ENCODE assay signal across 9 cellular contexts in the genomic region with DNA sequence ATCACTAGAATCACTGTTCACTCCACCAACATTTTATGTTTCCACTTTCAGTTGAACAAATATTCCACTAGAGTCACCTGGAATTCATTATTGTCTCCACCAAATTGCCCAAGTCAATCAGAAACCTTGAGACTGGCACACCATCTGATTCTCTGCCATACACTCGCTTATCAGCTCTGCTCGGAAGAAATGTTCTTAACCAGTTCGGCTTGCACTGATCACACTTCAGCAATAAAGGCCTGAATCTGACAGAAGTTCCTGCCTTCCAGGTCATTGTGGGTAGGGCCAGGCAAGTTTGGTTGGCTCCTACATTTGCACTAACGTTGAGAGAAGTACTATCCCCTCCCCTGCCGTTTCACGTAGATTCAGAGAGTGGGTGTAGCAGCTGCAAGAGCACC. TPM values are rescaled to one million over a fixed set of nuclear protein-coding genes. Genes with fewer than 3 reads are reported as not detected.
A peak's percentile ranks its signal among the peaks of the same experiment; 100 is the strongest.
DNase-seq lines count a peak whose midpoint lies in the region; ATAC-seq and TF ChIP-seq lines count a peak whose summit lies in the region.
"Had no signal": no experiment of that assay in that cellular context is flagged by ENCODE, and none has a peak within 500 bp of the region (broad histone marks: within the 10 kb centered on the region; RNA-seq: fewer than 3 reads in every experiment).

No MANE protein-coding gene starts in this region.

- H3F3A ChIP-seq in GM23338 (replicated peaks; ENCODE audit: low read depth) = peaks cover 6% of the 10 kb centered on the region

- ATAC-seq in GM23338 (no peak), activated B cell treated with CpG ODN at 0.5 μM for 24 hours (ENCODE audit: low read depth) (no peak), HG03025 (IDR thresholded peaks at IDR 0.05; ENCODE audit: low FRiP score, unreplicated experiment) (no peak), esophagus mucosa (no peak)

- H2AFZ ChIP-seq in GM23338 = no peak overlapping the region
- no peak overlapping the region for H2AFZ ChIP-seq in hepatocyte

- H3K4me1 Mint-ChIP-seq in GM23338 (peaks cover 67% of the 10 kb centered on the region), activated B cell treated with CpG ODN at 0.5 μM for 24 hours (peaks cover 62% of the 10 kb centered on the region)

- POLR2A ChIA-PET in activated B cell treated with CpG ODN at 0.5 μM for 24 hours (lab: Charles Lee) = interaction anchor here (0.6 to 2.6 kb wide), 11 partner anchors 8 to 548 kb away, joined by 3 to 17 read pairs (median 4); a partner anchor contains a TSS

- H3K79me2 ChIP-seq in GM23338 (replicated peaks; ENCODE audit: insufficient read depth) = peaks cover 60% of the 10 kb centered on the region
- peaks cover 56% of the 10 kb centered on the region for H3K79me2 ChIP-seq in hepatocyte

- TF ChIP-seq CTCF in GM23338 (conservative IDR thresholded peaks at IDR 0.05; ENCODE audit: low read depth in 2 of 2) (no peak), activated B cell treated with CpG ODN at 0.5 μM for 24 hours (IDR thresholded peaks at IDR 0.05) (no peak), hepatocyte (IDR thresholded peaks at IDR 0.05; ENCODE audit: poor library complexity) (no peak), spleen (IDR thresholded peaks at IDR 0.05 in 8 of 11, conservative IDR thresholded peaks at IDR 0.05 in 3 of 11) (no peak)

- H3K27ac Mint-ChIP-seq in GM23338 = peak overlapping the region; percentile 97
- peak overlapping the region; percentile 100 for H3K27ac Mint-ChIP-seq in activated B cell treated with CpG ODN at 0.5 μM for 24 hours

- H3K9me3 ChIP-seq in hepatocyte (ENCODE audit: low read depth) = no peaks in the 10 kb centered on the region
- no peaks in the 10 kb centered on the region for H3K9me3 ChIP-seq in spleen

- peak overlapping the region; percentile 88 for H3K4me3 ChIP-seq in GM23338
- H3K4me3 ChIP-seq in hepatocyte = peak overlapping the region; percentile 76
- peak overlapping the region; percentile 92 to 100 (median 98) for H3K4me3 ChIP-seq in spleen

- intact Hi-C loops in activated B cell treated with CpG ODN at 0.5 μM for 24 hours (cut with micrococcal nuclease) (loop anchor here (2.0 to 10.0 kb wide), 5 partner anchors 145 to 455 kb away; a partner anchor contains a TSS), spleen (cut with DNase I; ENCODE audit: low total_unique reads) (no loop called here)

- H3K27me3 ChIP-seq in GM23338 (ENCODE audit: insufficient read depth) (no peaks in the 10 kb centered on the region), hepatocyte (no peaks in the 10 kb centered on the region), spleen (replicated peaks in 1 of 7) (no peaks in the 10 kb centered on the region)

- no peak for TF ChIP-seq POLR2A in spleen (IDR thresholded peaks at IDR 0.05)

- H3K27ac ChIP-seq in GM23338 (ENCODE audit: low read depth) (peak overlapping the region; percentile 88), hepatocyte (peak overlapping the region; percentile 96), spleen (peak overlapping the region; percentile 90 to 99 (median 97))

- H3K27me3 Mint-ChIP-seq in GM23338 (ENCODE audit: insufficient read depth, low read depth, poor library complexity) (peaks cover 8% of the 10 kb centered on the region), activated B cell treated with CpG ODN at 0.5 μM for 24 hours (peaks cover 2% of the 10 kb centered on the region)

- H3K9me2 ChIP-seq in GM23338 (ENCODE audit: insufficient read depth) (no peaks in the 10 kb centered on the region), hepatocyte (replicated peaks; ENCODE audit: insufficient read depth) (no peaks in the 10 kb centered on the region)

- H3K36me3 Mint-ChIP-seq in GM23338 (ENCODE audit: low read depth) (peaks cover 43% of the 10 kb centered on the region), activated B cell treated with CpG ODN at 0.5 μM for 24 hours (ENCODE audit: low read depth) (peaks cover 36% of the 10 kb centered on the region)

- H3K9me3 Mint-ChIP-seq in GM23338 (peaks cover 4% of the 10 kb centered on the region; the same call in 1 of the 3 replicates), activated B cell treated with CpG ODN at 0.5 μM for 24 hours (no peaks in the 10 kb centered on the region)

- DNase-seq in GM23338 (ENCODE audit: low spot score) (no peak), activated B cell treated with CpG ODN at 0.5 μM for 24 hours (no peak), hepatocyte (ENCODE audit: low spot score) (no peak), spleen (no peak), NCI-H345 treated with DMSO at 0.1 percent for 48 hours (lab: John Stamatoyannopoulos, UW; ENCODE audit: unreplicated experiment) (no peak), T-helper 9 cell (no peak)

- H3K4me2 ChIP-seq in GM23338 = peak overlapping the region; percentile 85
- peak overlapping the region; percentile 87 for H3K4me2 ChIP-seq in hepatocyte

- H3K4me1 ChIP-seq in GM23338 (ENCODE audit: insufficient read depth) (peaks cover 60% of the 10 kb centered on the region), hepatocyte (ENCODE audit: insufficient read depth) (peaks cover 38% of the 10 kb centered on the region), spleen (peaks cover 54 to 63% (median 60%) of the 10 kb centered on the region in 6 donors)

- H3K36me3 ChIP-seq in GM23338 (ENCODE audit: insufficient read depth) (peaks cover 10% of the 10 kb centered on the region; the same call in 1 of the 2 replicates), hepatocyte (replicated peaks; ENCODE audit: insufficient read depth, low read depth) (no peaks in the 10 kb centered on the region), spleen (peaks cover 0 to 32% (median 2%) of the 10 kb centered on the region in 6 donors)

- H4K20me1 ChIP-seq in GM23338 (replicated peaks; ENCODE audit: insufficient read depth) = peaks cover 49% of the 10 kb centered on the region
- peaks cover 46% of the 10 kb centered on the region for H4K20me1 ChIP-seq in hepatocyte (ENCODE audit: insufficient read depth, poor library complexity, severe bottlenecking)

- H3K4me3 Mint-ChIP-seq in GM23338 = peak overlapping the region; percentile 100
- peak overlapping the region; percentile 100 for H3K4me3 Mint-ChIP-seq in activated B cell treated with CpG ODN at 0.5 μM for 24 hours

- WGBS in hepatocyte (ENCODE audit: low lambda C conversion rate, missing lambda C conversion rate) = under 1% methylated on average over 6 of the region's 6 CpGs
- 0 to 1% (median 0%) methylated on average over 3 to 6 of the region's 6 CpGs for WGBS in spleen, 5 donors

- CTCF ChIA-PET in activated B cell treated with CpG ODN at 0.5 μM for 24 hours (lab: Charles Lee) = no interaction called here

TF ChIP-seq in GM23338, 12 proteins besides CTCF, POLR2A, EP300 and RAD21:
- no peak for TF ChIP-seq STAT1 (IDR thresholded peaks at IDR 0.05; ENCODE audit: unreplicated experiment)
- no peak for TF ChIP-seq NANOG (IDR thresholded peaks at IDR 0.05; ENCODE audit: borderline replicate concordance)
- TF ChIP-seq CREB1 (CRISPR knock-in tag; IDR thresholded peaks at IDR 0.05; ENCODE audit: low read depth) = no peak
- TF ChIP-seq EZH2 (IDR thresholded peaks at IDR 0.05; ENCODE audit: low read depth, unreplicated experiment) = no peak
- TF ChIP-seq JUNB (IDR thresholded peaks at IDR 0.05; ENCODE audit: unreplicated experiment) = no peak
- no peak for TF ChIP-seq POLR2AphosphoS5 (IDR thresholded peaks at IDR 0.05; ENCODE audit: low read depth)
- TF ChIP-seq ZNF114 (CRISPR knock-in tag; IDR thresholded peaks at IDR 0.05) = no peak
- TF ChIP-seq EZH2phosphoT487 (IDR thresholded peaks at IDR 0.05; ENCODE audit: unreplicated experiment) = no peak

RNA-seq across cellular contexts. Expression of a gene that starts 10.0 kb away (rescaled TPM):
- total RNA-seq in GM23338 (2014; rRNA removed; shearing (Covaris generic)) = 685 and 747 TPM in 2 replicates
- polyA plus RNA-seq in GM23338 (2016; fragmentation: Nextera tagmentation; extraction: Ambion mirVana) (502 and 544 TPM in 2 replicates), hepatocyte (302 and 321 TPM in 2 replicates), spleen (100 to 1,000 TPM; 221 to 315 (median 240) TPM)
- total RNA-seq in activated B cell treated with CpG ODN at 0.5 μM for 24 hours (466 and 509 TPM in 2 replicates), hepatocyte (440 and 441 TPM in 2 replicates), spleen (100 to 1,000 TPM; 383 to 596 (median 456) TPM), esophagus mucosa (213 TPM)

RNA-seq across cellular contexts. Expression of a gene that starts 24.2 kb away (rescaled TPM):
- total RNA-seq in GM23338 (2014; rRNA removed; shearing (Covaris generic)) = not detected in 2 replicates
- polyA plus RNA-seq in GM23338 (2016; fragmentation: Nextera tagmentation; extraction: Ambion mirVana) = not detected in 2 replicates
- total RNA-seq in activated B cell treated with CpG ODN at 0.5 μM for 24 hours = not detected in 2 replicates
- total RNA-seq in hepatocyte = not detected in 2 replicates
- polyA plus RNA-seq in hepatocyte = not detected in 2 replicates
- not detected for total RNA-seq in spleen
- polyA plus RNA-seq in spleen = not detected
- not detected for total RNA-seq in esophagus mucosa
- total RNA-seq: glomerular endothelial cell had no signal

RNA-seq across cellular contexts. Expression of a gene that starts 27.1 kb away (rescaled TPM):
- total RNA-seq in GM23338 (2014; rRNA removed; shearing (Covaris generic)) = not detected in 2 replicates
- polyA plus RNA-seq in GM23338 (2016; fragmentation: Nextera tagmentation; extraction: Ambion mirVana) (0.10 and 0.19 TPM in 2 replicates), hepatocyte (not detected in 2 replicates), spleen (under 1 TPM in 1 of 3 donors, not detected in 2; 0.02 TPM)
- total RNA-seq in activated B cell treated with CpG ODN at 0.5 μM for 24 hours (0.22 and 0.27 TPM in 2 replicates), hepatocyte (0.03 and 0.04 TPM in 2 replicates), spleen (under 1 TPM in 5 of 7 donors, not detected in 2; 0.06 to 0.34 (median 0.10) TPM), esophagus mucosa (0.04 TPM)
- total RNA-seq: glomerular endothelial cell had no signal

RNA-seq across cellular contexts. Expression of a gene that starts 38.8 kb away (rescaled TPM):
- total RNA-seq in GM23338 (2014; rRNA removed; shearing (Covaris generic)) = 157 and 164 TPM in 2 replicates
- polyA plus RNA-seq in GM23338 (2016; fragmentation: Nextera tagmentation; extraction: Ambion mirVana) (94.9 and 98.5 TPM in 2 replicates), hepatocyte (119 and 132 TPM in 2 replicates), spleen (10 to 100 TPM; 36.8 to 58.0 (median 44.4) TPM)
- total RNA-seq in activated B cell treated with CpG ODN at 0.5 μM for 24 hours (209 and 234 TPM in 2 replicates), hepatocyte (83.5 and 103 TPM in 2 replicates), spleen (100 to 1,000 TPM in 5 of 7 donors, 10 to 100 TPM in 2; 89.5 to 156 (median 134) TPM), esophagus mucosa (80.9 TPM)
